1 cellular context compared by ENCODE assay signal in the genomic region with DNA sequence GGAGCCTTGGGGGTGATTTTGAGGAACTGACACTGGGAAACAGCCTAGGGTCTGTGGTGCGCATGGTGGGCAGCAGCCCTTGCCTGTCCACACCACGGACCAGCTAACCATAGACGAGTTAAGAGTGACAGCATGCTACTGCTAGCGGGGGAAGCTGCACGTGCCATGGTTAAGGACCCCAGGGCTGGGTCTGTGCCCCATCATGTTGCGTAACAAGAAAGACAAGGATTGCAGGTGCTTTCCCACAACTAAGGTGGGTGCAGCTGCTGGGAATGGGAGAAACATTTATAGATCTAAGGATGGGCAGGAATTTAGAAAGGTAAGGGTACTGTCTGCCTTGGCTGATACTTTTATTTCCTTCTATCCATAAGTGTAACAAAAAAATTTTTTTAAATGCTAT.
TF ChIP-seq lines count a peak whose summit lies in the region.

No MANE protein-coding gene starts in this region.

TF ChIP-seq in HepG2, 621 proteins besides CTCF, POLR2A, EP300 and RAD21 (continued from another document):
- no peak for TF ChIP-seq ZNF784 (CRISPR knock-in tag; IDR thresholded peaks at IDR 0.05; ENCODE audit: borderline replicate concordance)
